Comparison of ENCODE assay signal across 33 cellular contexts in genomic region chr6:162229093-162229492, GRCh38.
"Had no signal": no experiment of that assay in that cellular context is flagged by ENCODE, and none has a peak within 500 bp of the region (broad histone marks: within the 10 kb centered on the region; RNA-seq: fewer than 3 reads in every experiment).

No MANE protein-coding gene starts in this region.

- DNase-seq: Karpas-422, Kasumi-1, MG63, MM.1S, MV-4-11, NCI-H1048, NCI-H1092, NCI-H1092 treated with DMSO at 0.1 percent for 48 hours, NCI-H1105, NCI-H1105 treated with DMSO at 0.1 percent for 48 hours, NCI-H1417, NCI-H1417 treated with DMSO at 0.1 percent for 48 hours, NCI-H1436, NCI-H1436 treated with DMSO at 0.1 percent for 48 hours, NCI-H1694, NCI-H1694 treated with DMSO at 0.1 percent for 48 hours, NCI-H187, NCI-H187 treated with DMSO at 0.1 percent for 48 hours, NCI-H1930, NCI-H2029, NCI-H2029 treated with DMSO at 0.1 percent for 48 hours, NCI-H2081, NCI-H2081 treated with DMSO at 0.1 percent for 48 hours, NCI-H2107, NCI-H2171, NCI-H2171 treated with DMSO at 0.1 percent for 48 hours, NCI-H2227 treated with DMSO at 0.1 percent for 48 hours, NCI-H226, NCI-H345, NCI-H446, NCI-H446 treated with DMSO at 0.1 percent for 48 hours, NCI-H510A, NCI-H510A treated with DMSO at 0.1 percent for 48 hours had no signal
